Comparison of ENCODE assay signal across 27 cellular contexts in the genomic region with DNA sequence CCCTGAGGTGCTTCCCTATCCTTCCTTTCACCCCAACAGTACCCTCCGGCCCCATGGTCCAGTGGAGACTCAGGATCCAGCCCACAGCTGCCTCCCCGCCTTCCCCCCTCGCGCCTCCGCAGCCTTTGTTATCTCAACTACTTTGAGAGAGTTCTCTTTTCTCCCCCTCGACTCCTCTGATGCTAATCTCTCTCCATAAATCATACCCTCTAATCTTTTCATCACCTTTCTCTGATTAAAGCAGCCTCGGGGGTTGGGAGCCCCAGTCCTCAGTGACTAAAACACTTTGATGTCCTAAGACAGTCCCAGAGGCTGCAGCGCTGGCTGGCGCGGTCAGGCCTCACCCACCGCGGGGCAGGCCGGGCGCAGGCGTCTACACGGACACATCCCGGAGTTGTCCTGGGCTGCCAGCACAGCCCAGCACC.
A peak's percentile ranks its signal among the peaks of the same experiment; 100 is the strongest.
DNase-seq lines count a peak whose midpoint lies in the region; ATAC-seq, FAIRE-seq and TF ChIP-seq lines count a peak whose summit lies in the region.
"Had no signal": no experiment of that assay in that cellular context is flagged by ENCODE, and none has a peak within 500 bp of the region (broad histone marks: within the 10 kb centered on the region; RNA-seq: fewer than 3 reads in every experiment).

No MANE protein-coding gene starts in this region.

- no TSS peak for BruUV-seq in Caco-2 (replicated peaks; lab: Mats Ljungman, UMichigan)
- BruUV-seq in HCT116 (replicated peaks; lab: Mats Ljungman, UMichigan), result no TSS peak

- peaks cover 16% of the 10 kb centered on the region for H3K4me1 ChIP-seq in Caco-2
- H3K4me1 ChIP-seq in HCT116 (ENCODE audit: control insufficient read depth in 1 of 2, insufficient read depth in 2 of 2, low read length in 2 of 2), result peaks cover 0 to 6% of the 10 kb centered on the region in 2 experiments; a peak in 1 of 4 replicates
- H3K4me1 ChIP-seq in small intestine (ENCODE audit: control insufficient read depth in 2 of 2, insufficient read depth in 1 of 2, low read depth in 1 of 2, low read length in 1 of 2), result no peaks in the 10 kb centered on the region
- H3K4me1 ChIP-seq: A549 had no signal

- H3K27ac Mint-ChIP-seq in Caco-2 (ENCODE audit: unreplicated experiment), result no peak overlapping the region
- no peak overlapping the region for H3K27ac Mint-ChIP-seq in activated T-cell treated with anti-CD3 and anti-CD28 coated beads, Interleukin-2, amount 50 U/mL, for 24 hours
- H3K27ac Mint-ChIP-seq: CD4-positive, alpha-beta memory T cell; IgD-negative memory B cell had no signal

- no peaks in the 10 kb centered on the region for H4K20me1 ChIP-seq in HCT116 (ENCODE audit: insufficient read depth)
- H4K20me1 ChIP-seq: BLaER1 had no signal

- H3K4me3 ChIP-seq in Caco-2 (ENCODE audit: low read depth, low read length) (no peak overlapping the region), HCT116 (replicated peaks in 1 of 2; ENCODE audit: low read depth in 1 of 2, low read length in 2 of 2) (no peak overlapping the region), WERI-Rb-1 (ENCODE audit: low read depth, low read length) (no peak overlapping the region), small intestine (ENCODE audit: low read depth in 1 of 2, low read length in 2 of 2) (no peak overlapping the region)
- H3K4me3 ChIP-seq: A549, BLaER1, MG63 had no signal

- DNase-seq in Caco-2 (peak; percentile 47 to 67), HCT116 (ENCODE audit: low read depth, low spot score) (no peak), WERI-Rb-1 (peak; percentile 59), mesenteric fat pad (ENCODE audit: low spot score) (peak; percentile 65), small intestine (no peak), GM19240 (ENCODE audit: insufficient read length, low spot score) (no peak), iPS-NIHi11 (ENCODE audit: low spot score) (no peak)
- DNase-seq in activated T-cell treated with anti-CD3 and anti-CD28 coated beads, Interleukin-2, amount 50 U/mL, for 24 hours, result no peak
- DNase-seq: Calu3; CD4-positive, alpha-beta memory T cell; DMS53; Kasumi-1; MG63; NCI-H1048; NCI-H146; NCI-H2029 treated with DMSO at 0.1 percent for 48 hours; NCI-H2171; NCI-H446 treated with DMSO at 0.1 percent for 48 hours; OCI-M1; SHP77; SK-N-SH had no signal

- H3K9ac ChIP-seq in HCT116 (ENCODE audit: low read length), result no peak overlapping the region
- H3K9ac ChIP-seq: BLaER1, SK-N-SH had no signal

- H3K9me3 ChIP-seq in Caco-2 (no peaks in the 10 kb centered on the region), HCT116 (ENCODE audit: control insufficient read depth in 1 of 2, insufficient read depth in 1 of 2, low read depth in 1 of 2, low read length in 2 of 2) (no peaks in the 10 kb centered on the region), WERI-Rb-1 (ENCODE audit: severe bottlenecking) (no peaks in the 10 kb centered on the region), small intestine (ENCODE audit: control insufficient read depth, low read depth) (no peaks in the 10 kb centered on the region)
- H3K9me3 ChIP-seq: A549, BLaER1, MG63, SK-N-SH had no signal

- no peaks in the 10 kb centered on the region for H3K36me3 Mint-ChIP-seq in Caco-2 (ENCODE audit: insufficient read depth, unreplicated experiment)
- H3K36me3 Mint-ChIP-seq in activated T-cell treated with anti-CD3 and anti-CD28 coated beads, Interleukin-2, amount 50 U/mL, for 24 hours (ENCODE audit: low read depth), result no peaks in the 10 kb centered on the region
- H3K36me3 Mint-ChIP-seq: CD4-positive, alpha-beta memory T cell had no signal

- H3K4me1 Mint-ChIP-seq in Caco-2 (ENCODE audit: low read depth, unreplicated experiment), result peaks cover 11% of the 10 kb centered on the region
- H3K4me1 Mint-ChIP-seq in activated T-cell treated with anti-CD3 and anti-CD28 coated beads, Interleukin-2, amount 50 U/mL, for 24 hours (ENCODE audit: low read depth), result peaks cover 2% of the 10 kb centered on the region

- TF ChIP-seq RAD21 in HCT116 (IDR thresholded peaks at IDR 0.05; ENCODE audit: low read depth), result no peak

- RAD21 ChIA-PET in HCT116 (lab: Charles Lee; ENCODE audit: low non-redundant PET in 1 of 2, low total read pairs in 2 of 2, uncharacterized antibody in 2 of 2, unreplicated experiment in 2 of 2), result no interaction called here

- no peak for FAIRE-seq in small intestine (lab: Jason Lieb, UNC)
- FAIRE-seq: A549, GM12892, GM18507, HTR-8/SVneo had no signal

- peak; percentile 47; the same call in 1 of the 2 replicates for ATAC-seq in HCT116

- H3K27me3 ChIP-seq in Caco-2 (replicated peaks; ENCODE audit: control insufficient read depth, insufficient read depth, low read length), result no peaks in the 10 kb centered on the region
- peaks cover 3% of the 10 kb centered on the region; the same call in 1 of the 2 replicates for H3K27me3 ChIP-seq in HCT116 (ENCODE audit: insufficient read depth, low read length)
- no peaks in the 10 kb centered on the region for H3K27me3 ChIP-seq in WERI-Rb-1 (ENCODE audit: insufficient read depth, low read depth, severe bottlenecking)
- peaks cover 0 to 5% of the 10 kb centered on the region in 2 donors for H3K27me3 ChIP-seq in small intestine (ENCODE audit: control insufficient read depth in 2 of 2, insufficient read depth in 2 of 2, low read length in 2 of 2)
- H3K27me3 ChIP-seq: BLaER1, MG63 had no signal

- TF ChIP-seq CTCF in Caco-2 (IDR thresholded peaks at IDR 0.05; ENCODE audit: insufficient read depth in 1 of 2, low read depth in 1 of 2, low read length in 1 of 2, severe bottlenecking in 1 of 2, unreplicated experiment in 1 of 2), result no peak
- no peak for TF ChIP-seq CTCF in HCT116 (IDR thresholded peaks at IDR 0.05 in 2 of 3, conservative IDR thresholded peaks at IDR 0.05 in 1 of 3; ENCODE audit: borderline replicate concordance in 1 of 3, insufficient read depth in 1 of 3, low read depth in 2 of 3, low read length in 2 of 3)
- TF ChIP-seq CTCF in WERI-Rb-1 (IDR thresholded peaks at IDR 0.05; ENCODE audit: low read depth, low read length), result no peak

- H3K9me2 ChIP-seq in HCT116 (ENCODE audit: insufficient read depth), result no peaks in the 10 kb centered on the region
- H3K9me2 ChIP-seq: SK-N-SH had no signal

- no peak overlapping the region for H3K4me2 ChIP-seq in HCT116 (ENCODE audit: low read length)
- H3K4me2 ChIP-seq: A549, BLaER1, SK-N-SH had no signal

- no peak overlapping the region for H2AFZ ChIP-seq in HCT116 (ENCODE audit: low read depth, low read length, poor library complexity, severe bottlenecking)

- intact Hi-C loops in Caco-2 (cut with micrococcal nuclease; ENCODE audit: unreplicated experiment) (no loop called here), HCT116 (cut with micrococcal nuclease) (no loop called here)

- POLR2A ChIA-PET in Caco-2 (lab: Charles Lee), result no interaction called here
- POLR2A ChIA-PET in HCT116 (lab: Charles Lee), result no interaction called here

- no peak overlapping the region for H3K27ac ChIP-seq in HCT116 (ENCODE audit: low read depth, low read length)
- H3K27ac ChIP-seq in WERI-Rb-1, result no peak overlapping the region
- no peak overlapping the region for H3K27ac ChIP-seq in small intestine (ENCODE audit: low read depth in 1 of 2, low read length in 1 of 2)
- H3K27ac ChIP-seq: A549, BLaER1 had no signal

- 44 to 51% (median 45%) methylated on average over 17 of the region's 17 CpGs for WGBS in small intestine, 3 donors

- H3K36me3 ChIP-seq in Caco-2 (ENCODE audit: control insufficient read depth, insufficient read depth, low read length), result no peaks in the 10 kb centered on the region
- H3K36me3 ChIP-seq in HCT116 (ENCODE audit: control insufficient read depth in 1 of 2, insufficient read depth in 2 of 2, low read length in 2 of 2), result no peaks in the 10 kb centered on the region
- H3K36me3 ChIP-seq in WERI-Rb-1, result no peaks in the 10 kb centered on the region
- no peaks in the 10 kb centered on the region for H3K36me3 ChIP-seq in small intestine (ENCODE audit: control insufficient read depth in 2 of 2, insufficient read depth in 2 of 2, low read length in 2 of 2)
- H3K36me3 ChIP-seq: BLaER1, MG63 had no signal

- H3K79me2 ChIP-seq in HCT116 (ENCODE audit: insufficient read depth, low read length), result no peaks in the 10 kb centered on the region

- no peaks in the 10 kb centered on the region for H3K9me3 Mint-ChIP-seq in Caco-2 (ENCODE audit: unreplicated experiment)
- H3K9me3 Mint-ChIP-seq in activated T-cell treated with anti-CD3 and anti-CD28 coated beads, Interleukin-2, amount 50 U/mL, for 24 hours, result no peaks in the 10 kb centered on the region
- H3K9me3 Mint-ChIP-seq: CD4-positive, alpha-beta memory T cell; IgD-negative memory B cell had no signal

- CTCF ChIA-PET in Caco-2 (lab: Charles Lee), result interaction anchor here (0.7 kb wide), 1 partner anchor 89 kb away, joined by 3 read pairs; no protein-coding TSS in a partner anchor
- CTCF ChIA-PET in HCT116 (lab: Charles Lee), result no interaction called here

- no peaks in the 10 kb centered on the region for H3K27me3 Mint-ChIP-seq in Caco-2 (ENCODE audit: insufficient read depth, unreplicated experiment)
- H3K27me3 Mint-ChIP-seq in activated T-cell treated with anti-CD3 and anti-CD28 coated beads, Interleukin-2, amount 50 U/mL, for 24 hours, result peaks cover 15% of the 10 kb centered on the region

- H3K4me3 Mint-ChIP-seq in Caco-2 (ENCODE audit: unreplicated experiment), result peak overlapping the region; percentile 1
- no peak overlapping the region for H3K4me3 Mint-ChIP-seq in activated T-cell treated with anti-CD3 and anti-CD28 coated beads, Interleukin-2, amount 50 U/mL, for 24 hours
- H3K4me3 Mint-ChIP-seq: CD4-positive, alpha-beta memory T cell had no signal

- TF ChIP-seq POLR2A in HCT116 (IDR thresholded peaks at IDR 0.05; ENCODE audit: borderline replicate concordance, extremely low read depth, insufficient read depth, insufficient read length), result no peak

TF ChIP-seq in HCT116, 20 proteins besides CTCF, POLR2A, EP300 and RAD21:
- TF ChIP-seq TCF7L2 (IDR thresholded peaks at IDR 0.05; ENCODE audit: borderline replicate concordance, extremely low read depth, insufficient read depth, insufficient read length), result peak; percentile 72
- no peak for TF ChIP-seq SRF (IDR thresholded peaks at IDR 0.05; ENCODE audit: low read depth)

Comparison
In these comparisons a context has a peak if more than half of its experiments do, and no peak if none do; other contexts are left out.
1. DNase-seq: peak in Caco-2 (2 of 2), WERI-Rb-1 (single experiment) and mesenteric fat pad (single experiment); none in HCT116 (single experiment), small intestine (single experiment), activated T-cell treated with anti-CD3 and anti-CD28 coated beads, Interleukin-2, amount 50 U/mL, for 24 hours (single experiment), GM19240 (single experiment) and iPS-NIHi11 (single experiment).